ENCODE assay signal across 8 cellular contexts in genomic region chr4:87073570-87074470, GRCh38.
DNase-seq lines count a peak whose midpoint lies in the region; ATAC-seq and TF ChIP-seq lines count a peak whose summit lies in the region.

No MANE protein-coding gene starts in this region.

- peaks cover 6% of the 10 kb centered on the region for H4K20me1 ChIP-seq in DND-41 (ENCODE audit: insufficient read depth, low read length)

- H3K27me3 Mint-ChIP-seq in T-helper 2 cell treated with Interferon-gamma antibody and Interleukin-4, amounts not matched to agents 5 μg/mL and 100 μg/mL, for 36 hours (ENCODE audit: low read depth), result no peaks in the 10 kb centered on the region
- H3K27me3 Mint-ChIP-seq in chondrocyte (ENCODE audit: low read depth) (no peaks in the 10 kb centered on the region), natural killer cell (ENCODE audit: low read depth in 2 of 2) (no peaks in the 10 kb centered on the region)

- peak; percentile 62 for DNase-seq in DND-41
- DNase-seq in LNCaP clone FGC (ENCODE audit: low read depth), result peak; percentile 83
- peak; percentile 51 for DNase-seq in T-helper 2 cell treated with Interferon-gamma antibody and Interleukin-4, amounts not matched to agents 5 μg/mL and 100 μg/mL, for 36 hours (ENCODE audit: low spot score)
- DNase-seq in chondrocyte (ENCODE audit: low spot score), result no peak
- DNase-seq in natural killer cell, result peak; percentile 32
- DNase-seq in thyroid gland, result peak in 1 of 2 donors; percentile 44
- DNase-seq in Kasumi-1 (lab: John Stamatoyannopoulos, UW), result no peak

- H3K9me3 ChIP-seq in DND-41 (ENCODE audit: insufficient read depth, low read length, severe bottlenecking) (no peaks in the 10 kb centered on the region), thyroid gland (no peaks in the 10 kb centered on the region)

- peak overlapping the region; percentile 80 for H3K4me3 Mint-ChIP-seq in T-helper 2 cell treated with Interferon-gamma antibody and Interleukin-4, amounts not matched to agents 5 μg/mL and 100 μg/mL, for 36 hours
- H3K4me3 Mint-ChIP-seq in chondrocyte (ENCODE audit: unreplicated experiment) (peak overlapping the region; percentile 52), natural killer cell (peak overlapping the region; percentile 76)

- H2AFZ ChIP-seq in DND-41 (ENCODE audit: low read depth, low read length), result no peak overlapping the region

- H3K36me3 Mint-ChIP-seq in T-helper 2 cell treated with Interferon-gamma antibody and Interleukin-4, amounts not matched to agents 5 μg/mL and 100 μg/mL, for 36 hours (ENCODE audit: low read depth), result peaks cover 7% of the 10 kb centered on the region
- no peaks in the 10 kb centered on the region for H3K36me3 Mint-ChIP-seq in chondrocyte (ENCODE audit: low read depth)
- H3K36me3 Mint-ChIP-seq in natural killer cell, result no peaks in the 10 kb centered on the region

- H3K27ac ChIP-seq in DND-41 (ENCODE audit: low read length), result peak overlapping the region; percentile 7
- H3K27ac ChIP-seq in thyroid gland, result peak overlapping the region; percentile 53 to 67 (median 66)

- H3K27me3 ChIP-seq in DND-41 (ENCODE audit: insufficient read depth, low read length, poor library complexity), result no peaks in the 10 kb centered on the region
- no peaks in the 10 kb centered on the region for H3K27me3 ChIP-seq in thyroid gland

- peak overlapping the region; percentile 46 for H3K4me2 ChIP-seq in DND-41 (ENCODE audit: insufficient read depth, low read length)

- TF ChIP-seq CTCF in DND-41 (IDR thresholded peaks at IDR 0.05; ENCODE audit: borderline replicate concordance, extremely low read depth, low read length, poor library complexity, severe bottlenecking) (no peak), LNCaP clone FGC (IDR thresholded peaks at IDR 0.05; ENCODE audit: control insufficient read depth, extremely low read depth, insufficient read depth) (no peak), chondrocyte (IDR thresholded peaks at IDR 0.05) (no peak), natural killer cell (IDR thresholded peaks at IDR 0.05) (no peak), thyroid gland (IDR thresholded peaks at IDR 0.05) (no peak)

- TF ChIP-seq POLR2A in thyroid gland (IDR thresholded peaks at IDR 0.05), result no peak

- peak overlapping the region in 1 of 2 experiments; percentile 30; a peak in 2 of 4 replicates for H3K4me3 ChIP-seq in DND-41 (ENCODE audit: low read depth in 1 of 2, low read length in 2 of 2)
- peak overlapping the region; percentile 37 for H3K4me3 ChIP-seq in LNCaP clone FGC (ENCODE audit: low read depth, low read length)
- H3K4me3 ChIP-seq in thyroid gland (replicated peaks in 1 of 3), result no peak overlapping the region

- H3K27ac Mint-ChIP-seq in T-helper 2 cell treated with Interferon-gamma antibody and Interleukin-4, amounts not matched to agents 5 μg/mL and 100 μg/mL, for 36 hours, result peak overlapping the region; percentile 83
- H3K27ac Mint-ChIP-seq in chondrocyte (ENCODE audit: unreplicated experiment) (peak overlapping the region; percentile 76), natural killer cell (peak overlapping the region; percentile 67 to 83)

- H3K4me1 ChIP-seq in DND-41 (ENCODE audit: insufficient read depth, low read length) (peaks cover 32% of the 10 kb centered on the region), thyroid gland (peaks cover 68 to 76% of the 10 kb centered on the region in 2 donors)

- peaks cover 7% of the 10 kb centered on the region; the same call in 1 of the 2 replicates for H3K36me3 ChIP-seq in DND-41 (ENCODE audit: insufficient read depth, low read length)
- no peaks in the 10 kb centered on the region for H3K36me3 ChIP-seq in thyroid gland

- WGBS in thyroid gland, 2 donors, result 27 to 29% methylated on average over 11 of the region's 11 CpGs

- peaks cover 92% of the 10 kb centered on the region for H3K79me2 ChIP-seq in DND-41 (ENCODE audit: insufficient read depth, low read length)

- peaks cover 45% of the 10 kb centered on the region for H3K4me1 Mint-ChIP-seq in T-helper 2 cell treated with Interferon-gamma antibody and Interleukin-4, amounts not matched to agents 5 μg/mL and 100 μg/mL, for 36 hours (ENCODE audit: low read depth)
- H3K4me1 Mint-ChIP-seq in chondrocyte (ENCODE audit: low read depth) (peaks cover 52% of the 10 kb centered on the region), natural killer cell (peaks cover 48 to 61% of the 10 kb centered on the region in 2 donors)

- ATAC-seq in DND-41 (ENCODE audit: insufficient read depth, low read depth) (peak; percentile 95), GM21529 (IDR thresholded peaks at IDR 0.05; ENCODE audit: unreplicated experiment) (peak; percentile 90), natural killer cell (peak; percentile 89 to 97 (median 96))

- peak overlapping the region; percentile 18; the same call in 1 of the 2 replicates for H3K9ac ChIP-seq in DND-41 (ENCODE audit: low read depth, low read length)

- intact Hi-C loops in natural killer cell (cut with micrococcal nuclease) (loop anchor here (5.0 kb wide), 1 partner anchor 67 kb away; no protein-coding TSS in a partner anchor), thyroid gland (cut with DNase I) (no loop called here)

- H3K9me3 Mint-ChIP-seq in T-helper 2 cell treated with Interferon-gamma antibody and Interleukin-4, amounts not matched to agents 5 μg/mL and 100 μg/mL, for 36 hours, result no peaks in the 10 kb centered on the region
- H3K9me3 Mint-ChIP-seq in chondrocyte (ENCODE audit: low read depth) (no peaks in the 10 kb centered on the region), natural killer cell (no peaks in the 10 kb centered on the region)

Comparison
In these comparisons a context has a peak if more than half of its experiments do, and no peak if none do; other contexts are left out.
1. DNase-seq: peak in DND-41 (single experiment), LNCaP clone FGC (single experiment), T-helper 2 cell treated with Interferon-gamma antibody and Interleukin-4, amounts not matched to agents 5 μg/mL and 100 μg/mL, for 36 hours (single experiment) and natural killer cell (single experiment); none in chondrocyte (single experiment) and Kasumi-1 (0 of 2).
2. Peak in every context shown above with its lines, with median percentiles within 50 percentile points of each other: ATAC-seq, H3K27ac Mint-ChIP-seq and H3K4me3 Mint-ChIP-seq.